27 cellular contexts compared by ENCODE assay signal in genomic region chr13:94232956-94233355, GRCh38.
DNase-seq lines count a peak whose midpoint lies in the region; ATAC-seq and TF ChIP-seq lines count a peak whose summit lies in the region.
"Had no signal": no experiment of that assay in that cellular context is flagged by ENCODE, and none has a peak within 500 bp of the region (broad histone marks: within the 10 kb centered on the region; RNA-seq: fewer than 3 reads in every experiment).

No MANE protein-coding gene starts in this region.

- TF ChIP-seq CTCF in SK-N-SH (IDR thresholded peaks at IDR 0.05) (no peak), coronary artery (IDR thresholded peaks at IDR 0.05) (no peak), dorsolateral prefrontal cortex (IDR thresholded peaks at IDR 0.05 in 54 of 56, conservative IDR thresholded peaks at IDR 0.05 in 2 of 56; ENCODE audit: low read depth in 1 of 56, partially characterized antibody in 56 of 56) (no peak)

- H3K9ac ChIP-seq in SK-N-SH (no peak overlapping the region; the same call in 1 of the 2 replicates), mesenchymal stem cell (ENCODE audit: low read length) (peak overlapping the region; percentile 70)
- H3K9ac ChIP-seq: parathyroid adenoma had no signal

- no peaks in the 10 kb centered on the region for H3K79me2 ChIP-seq in SK-N-SH (ENCODE audit: insufficient read depth)
- H3K79me2 ChIP-seq: parathyroid adenoma had no signal

- H3K27ac Mint-ChIP-seq in activated T-helper 1 cell treated with anti-CD3 and anti-CD28 coated beads, Interleukin-12 subunit alpha, Interleukin-12 subunit beta, Interleukin-2, Interleukin-4 antibody, amounts not matched to agents 30 ng/mL and 10 ng/mL and 1 ng/mL, durations not matched to agents 14 hours and 24 hours and 36 hours = no peak overlapping the region
- H3K27ac Mint-ChIP-seq: activated CD8-positive, alpha-beta memory T cell treated with anti-CD3 and anti-CD28 coated beads, Interleukin-2, amount 10 ng/mL, durations not matched to agents 7 days and 5 days; activated naive CD4-positive, alpha-beta T cell treated with anti-CD3 and anti-CD28 coated beads for 36 hours; CD4-positive, CD25-positive, alpha-beta regulatory T cell; natural killer cell treated with Interleukin-12 subunit alpha and Interleukin-12 subunit beta and Interleukin-15 and Interleukin-18, amount 100 ng/mL, for 72 hours; T-cell had no signal

- CTCF ChIA-PET in SK-N-SH (lab: Yijun Ruan, JAX) = no interaction called here

- POLR2A ChIA-PET in SK-N-SH (lab: Yijun Ruan, JAX) = no interaction called here

- no peaks in the 10 kb centered on the region for H3K9me2 ChIP-seq in SK-N-SH

- H2AFZ ChIP-seq in SK-N-SH (ENCODE audit: low read depth) (peak overlapping the region; percentile 70), mesenchymal stem cell (ENCODE audit: low read depth, low read length) (no peak overlapping the region)
- H2AFZ ChIP-seq: parathyroid adenoma had no signal

- no peak overlapping the region for H3K14ac ChIP-seq in mesenchymal stem cell (ENCODE audit: low read length in 2 of 2)

- H3K36me3 ChIP-seq in SK-N-SH (replicated peaks in 1 of 2; ENCODE audit: control insufficient read depth in 1 of 2, insufficient read depth in 2 of 2, low read length in 1 of 2) = no peaks in the 10 kb centered on the region
- no peaks in the 10 kb centered on the region for H3K36me3 ChIP-seq in mesenchymal stem cell (ENCODE audit: control insufficient read depth in 1 of 2, insufficient read depth in 2 of 2, low read depth in 1 of 2, low read length in 2 of 2)
- H3K36me3 ChIP-seq: esophagus squamous epithelium, Peyer's patch, spleen had no signal

- H3K4me3 ChIP-seq in SK-N-SH (ENCODE audit: low read depth in 2 of 2, low read length in 1 of 2) (no peak overlapping the region), coronary artery (peak overlapping the region; percentile 48), mesenchymal stem cell (ENCODE audit: insufficient read depth in 1 of 2, low read depth in 1 of 2, low read length in 2 of 2) (peak overlapping the region in 1 of 2 experiments; percentile 56), dorsolateral prefrontal cortex (peak overlapping the region in 27 of 59 donors; percentile 3 to 57 (median 18))
- H3K4me3 ChIP-seq: GM12878, Peyer's patch, spleen had no signal

- no peak overlapping the region for H2BK12ac ChIP-seq in mesenchymal stem cell (ENCODE audit: low read length in 2 of 2)

- DNase-seq in SK-N-SH (no peak), coronary artery (ENCODE audit: low spot score) (no peak), mesenchymal stem cell (no peak), dorsolateral prefrontal cortex (no peak)
- no peak for DNase-seq in activated T-helper 1 cell treated with anti-CD3 and anti-CD28 coated beads, Interleukin-12 subunit alpha, Interleukin-12 subunit beta, Interleukin-2, Interleukin-4 antibody, amounts not matched to agents 30 ng/mL and 10 ng/mL and 1 ng/mL, durations not matched to agents 14 hours and 24 hours and 36 hours (ENCODE audit: low spot score)
- DNase-seq: activated CD4-positive, CD25-positive, alpha-beta regulatory T cell; activated CD8-positive, alpha-beta memory T cell treated with anti-CD3 and anti-CD28 coated beads, Interleukin-2, amount 10 ng/mL, durations not matched to agents 7 days and 5 days; activated naive CD4-positive, alpha-beta T cell treated with anti-CD3 and anti-CD28 coated beads for 36 hours; activated T-cell treated with anti-CD3 and anti-CD28 coated beads, Interleukin-2, amount 50 U/mL, for 48 hours; CD4-positive, CD25-positive, alpha-beta regulatory T cell; cortex of kidney; esophagus squamous epithelium; glutamatergic neuron; kidney; NCI-H1048; NCI-H1694 treated with DMSO at 0.1 percent for 48 hours; Peyer's patch; SIG-M5; spleen; T-cell had no signal

- H3K4me2 ChIP-seq in SK-N-SH (peak overlapping the region; percentile 18; the same call in 1 of the 2 replicates), mesenchymal stem cell (ENCODE audit: low read length, poor library complexity, severe bottlenecking) (no peak overlapping the region)

- no peak overlapping the region for H4K91ac ChIP-seq in mesenchymal stem cell (ENCODE audit: low read length)

- H4K8ac ChIP-seq in mesenchymal stem cell (ENCODE audit: low read length) = no peak overlapping the region

- no peaks in the 10 kb centered on the region for H3K9me3 ChIP-seq in SK-N-SH
- H3K9me3 ChIP-seq in mesenchymal stem cell (ENCODE audit: control insufficient read depth, low read length) = no peaks in the 10 kb centered on the region
- H3K9me3 ChIP-seq: esophagus squamous epithelium, Peyer's patch, spleen had no signal

- no peak overlapping the region for H3K23ac ChIP-seq in mesenchymal stem cell (ENCODE audit: low read length in 2 of 2)

- no peak for TF ChIP-seq EP300 in SK-N-SH (IDR thresholded peaks at IDR 0.05; ENCODE audit: borderline replicate concordance in 1 of 2, low read depth in 1 of 2, low read length in 1 of 2)

- no peak overlapping the region for H2BK5ac ChIP-seq in mesenchymal stem cell (ENCODE audit: low read depth, low read length, poor library complexity, severe bottlenecking)

- no peak overlapping the region for H2BK15ac ChIP-seq in mesenchymal stem cell (ENCODE audit: low read depth, poor library complexity, severe bottlenecking)

- no peak overlapping the region for H2AK5ac ChIP-seq in mesenchymal stem cell (ENCODE audit: low read length, severe bottlenecking)

- H3K4me1 Mint-ChIP-seq in activated T-helper 1 cell treated with anti-CD3 and anti-CD28 coated beads, Interleukin-12 subunit alpha, Interleukin-12 subunit beta, Interleukin-2, Interleukin-4 antibody, amounts not matched to agents 30 ng/mL and 10 ng/mL and 1 ng/mL, durations not matched to agents 14 hours and 24 hours and 36 hours (ENCODE audit: low read depth) = peaks cover 24% of the 10 kb centered on the region

- no peak overlapping the region for H2BK120ac ChIP-seq in mesenchymal stem cell (ENCODE audit: low read depth, low read length)

- H3K79me1 ChIP-seq in mesenchymal stem cell (replicated peaks; ENCODE audit: low read length, poor library complexity, severe bottlenecking) = no peaks in the 10 kb centered on the region

- H3K27ac ChIP-seq in SK-N-SH (ENCODE audit: low read depth in 2 of 2, low read length in 1 of 2) (peak overlapping the region in 1 of 2 experiments; percentile 84; a peak in 2 of 4 replicates), coronary artery (no peak overlapping the region), mesenchymal stem cell (ENCODE audit: low read length, poor library complexity, severe bottlenecking) (no peak overlapping the region), dorsolateral prefrontal cortex (peak overlapping the region in 1 of 59 donors; percentile 22)
- H3K27ac ChIP-seq: 22Rv1, esophagus squamous epithelium, parathyroid adenoma, Peyer's patch had no signal

- intact Hi-C loops in dorsolateral prefrontal cortex (cut with DNase I) = no loop called here
- intact Hi-C loops in activated T-helper 1 cell treated with anti-CD3 and anti-CD28 coated beads, Interleukin-12 subunit alpha, Interleukin-12 subunit beta, Interleukin-2, Interleukin-4 antibody, amounts not matched to agents 30 ng/mL and 10 ng/mL and 1 ng/mL, durations not matched to agents 14 hours and 24 hours and 36 hours (cut with micrococcal nuclease) = no loop called here

- H3K36me3 Mint-ChIP-seq in activated T-helper 1 cell treated with anti-CD3 and anti-CD28 coated beads, Interleukin-12 subunit alpha, Interleukin-12 subunit beta, Interleukin-2, Interleukin-4 antibody, amounts not matched to agents 30 ng/mL and 10 ng/mL and 1 ng/mL, durations not matched to agents 14 hours and 24 hours and 36 hours (ENCODE audit: low read depth) = peaks cover 2% of the 10 kb centered on the region
- H3K36me3 Mint-ChIP-seq: activated CD8-positive, alpha-beta memory T cell treated with anti-CD3 and anti-CD28 coated beads, Interleukin-2, amount 10 ng/mL, durations not matched to agents 7 days and 5 days; CD4-positive, CD25-positive, alpha-beta regulatory T cell; natural killer cell treated with Interleukin-12 subunit alpha and Interleukin-12 subunit beta and Interleukin-15 and Interleukin-18, amount 100 ng/mL, for 72 hours; T-cell had no signal

- no peaks in the 10 kb centered on the region for H4K20me1 ChIP-seq in SK-N-SH (ENCODE audit: insufficient read depth)

- H3F3A ChIP-seq in SK-N-SH (replicated peaks; ENCODE audit: insufficient read depth) = peaks cover 3% of the 10 kb centered on the region

- H3K4me1 ChIP-seq in SK-N-SH (ENCODE audit: control insufficient read depth in 1 of 2, insufficient read depth in 2 of 2, low read depth in 1 of 2, low read length in 1 of 2) (peaks cover 0 to 15% of the 10 kb centered on the region in 2 experiments; a peak in 2 of 4 replicates), mesenchymal stem cell (ENCODE audit: control insufficient read depth, insufficient read depth, low read depth, low read length) (no peaks in the 10 kb centered on the region)
- H3K4me1 ChIP-seq: parathyroid adenoma, Peyer's patch had no signal

- no peaks in the 10 kb centered on the region for H3K27me3 ChIP-seq in SK-N-SH (ENCODE audit: insufficient read depth)
- H3K27me3 ChIP-seq in mesenchymal stem cell (ENCODE audit: control insufficient read depth in 1 of 2, insufficient read depth in 1 of 2, low read length in 2 of 2) = no peaks in the 10 kb centered on the region
- H3K27me3 ChIP-seq in dorsolateral prefrontal cortex = no peaks in the 10 kb centered on the region
- H3K27me3 ChIP-seq: esophagus squamous epithelium, Peyer's patch, spleen had no signal

- H3K4ac ChIP-seq in mesenchymal stem cell (ENCODE audit: low read depth in 1 of 2, low read length in 2 of 2) = no peak overlapping the region

- no peak overlapping the region for H3K18ac ChIP-seq in mesenchymal stem cell (ENCODE audit: low read depth in 1 of 2, low read length in 2 of 2)

- TF ChIP-seq RAD21 in SK-N-SH (IDR thresholded peaks at IDR 0.05; ENCODE audit: low read length) = no peak

- peaks cover 8% of the 10 kb centered on the region for H3K27me3 Mint-ChIP-seq in activated T-helper 1 cell treated with anti-CD3 and anti-CD28 coated beads, Interleukin-12 subunit alpha, Interleukin-12 subunit beta, Interleukin-2, Interleukin-4 antibody, amounts not matched to agents 30 ng/mL and 10 ng/mL and 1 ng/mL, durations not matched to agents 14 hours and 24 hours and 36 hours (ENCODE audit: insufficient read depth)
- H3K27me3 Mint-ChIP-seq: T-cell had no signal

- ATAC-seq in SK-N-SH treated with all-trans-retinoic acid at 6 μM for 48 hours = no peak
- ATAC-seq in GM18517 (IDR thresholded peaks at IDR 0.05; ENCODE audit: unreplicated experiment) = no peak
- ATAC-seq in GM21529 (IDR thresholded peaks at IDR 0.05; ENCODE audit: unreplicated experiment) = no peak
- ATAC-seq: activated CD8-positive, alpha-beta memory T cell treated with anti-CD3 and anti-CD28 coated beads, Interleukin-2, amount 10 ng/mL, durations not matched to agents 7 days and 5 days; GM12878; natural killer cell treated with Interleukin-12 subunit alpha and Interleukin-12 subunit beta and Interleukin-15 and Interleukin-18, amount 100 ng/mL, for 72 hours; T-cell had no signal

- H3K4me3 Mint-ChIP-seq in activated T-helper 1 cell treated with anti-CD3 and anti-CD28 coated beads, Interleukin-12 subunit alpha, Interleukin-12 subunit beta, Interleukin-2, Interleukin-4 antibody, amounts not matched to agents 30 ng/mL and 10 ng/mL and 1 ng/mL, durations not matched to agents 14 hours and 24 hours and 36 hours = no peak overlapping the region
- H3K4me3 Mint-ChIP-seq: activated CD8-positive, alpha-beta memory T cell treated with anti-CD3 and anti-CD28 coated beads, Interleukin-2, amount 10 ng/mL, durations not matched to agents 7 days and 5 days; activated naive CD4-positive, alpha-beta T cell treated with anti-CD3 and anti-CD28 coated beads for 36 hours; CD4-positive, CD25-positive, alpha-beta regulatory T cell; natural killer cell treated with Interleukin-12 subunit alpha and Interleukin-12 subunit beta and Interleukin-15 and Interleukin-18, amount 100 ng/mL, for 72 hours; T-cell had no signal

- H3K9me3 Mint-ChIP-seq in activated T-helper 1 cell treated with anti-CD3 and anti-CD28 coated beads, Interleukin-12 subunit alpha, Interleukin-12 subunit beta, Interleukin-2, Interleukin-4 antibody, amounts not matched to agents 30 ng/mL and 10 ng/mL and 1 ng/mL, durations not matched to agents 14 hours and 24 hours and 36 hours = peaks cover 4% of the 10 kb centered on the region
- H3K9me3 Mint-ChIP-seq: activated naive CD4-positive, alpha-beta T cell treated with anti-CD3 and anti-CD28 coated beads for 36 hours; natural killer cell treated with Interleukin-12 subunit alpha and Interleukin-12 subunit beta and Interleukin-15 and Interleukin-18, amount 100 ng/mL, for 72 hours; T-cell had no signal

- WGBS in SK-N-SH (ENCODE audit: low lambda C conversion rate) = 96% methylated on average over 2 of the region's 2 CpGs
- no CpG with 5 or more reads among the region's 2 CpGs for WGBS in mesenchymal stem cell
